32 cellular contexts compared by ENCODE assay signal in genomic region chr20:32641464-32641863, GRCh38. TPM values are rescaled to one million over a fixed set of nuclear protein-coding genes. Genes with fewer than 3 reads are reported as not detected.
"Had no signal": no experiment of that assay in that cellular context is flagged by ENCODE, and none has a peak within 500 bp of the region (broad histone marks: within the 10 kb centered on the region; RNA-seq: fewer than 3 reads in every experiment).

No MANE protein-coding gene starts in this region.

- H3K27ac Mint-ChIP-seq: endodermal cell had no signal

- H3K4me3 Mint-ChIP-seq: dendritic cell treated with granulocyte-macrophage colony-stimulating factor and Interleukin-4, amounts not matched to agents 40 ng/mL and 50 ng/mL, for 4 days; effector memory CD8-positive, alpha-beta T cell; endodermal cell had no signal

- H3K27me3 Mint-ChIP-seq: dendritic cell treated with granulocyte-macrophage colony-stimulating factor and Interleukin-4, amounts not matched to agents 40 ng/mL and 50 ng/mL, for 4 days; effector memory CD8-positive, alpha-beta T cell had no signal

- DNase-seq: colonic mucosa; cortex of kidney; dermis blood vessel endothelial cell; dorsolateral prefrontal cortex; effector CD8-positive, alpha-beta T cell; effector memory CD4-positive, alpha-beta T cell; effector memory CD8-positive, alpha-beta T cell; esophagus squamous epithelium; foreskin fibroblast; foreskin keratinocyte; foreskin melanocyte; gastrocnemius medialis; glutamatergic neuron; head of caudate nucleus; heart left ventricle; heart right ventricle; hippocampal formation had no signal

- H3K9me3 Mint-ChIP-seq: dendritic cell treated with granulocyte-macrophage colony-stimulating factor and Interleukin-4, amounts not matched to agents 40 ng/mL and 50 ng/mL, for 4 days; effector memory CD8-positive, alpha-beta T cell; endodermal cell had no signal

- H3K27me3 ChIP-seq: colonic mucosa, dorsolateral prefrontal cortex, esophagus squamous epithelium, gastrocnemius medialis, gastroesophageal sphincter, heart left ventricle, heart right ventricle had no signal

- H3K36me3 ChIP-seq: colonic mucosa, esophagus muscularis mucosa, esophagus squamous epithelium, gastrocnemius medialis, gastroesophageal sphincter, heart left ventricle, heart right ventricle had no signal

- ATAC-seq: effector memory CD8-positive, alpha-beta T cell; esophagus mucosa; foreskin keratinocyte; gastrocnemius medialis; gastroesophageal sphincter; heart left ventricle had no signal

- H3K9me3 ChIP-seq: colonic mucosa, esophagus muscularis mucosa, esophagus squamous epithelium, gastrocnemius medialis, gastroesophageal sphincter, heart left ventricle, heart right ventricle had no signal

- H3K4me3 ChIP-seq: colonic mucosa, coronary artery, dorsolateral prefrontal cortex, esophagus muscularis mucosa, esophagus squamous epithelium, gastrocnemius medialis, gastroesophageal sphincter, heart left ventricle, heart right ventricle had no signal

- H3K4me1 ChIP-seq: colonic mucosa, esophagus squamous epithelium, gastrocnemius medialis had no signal

- H3K27ac ChIP-seq: colonic mucosa, coronary artery, dorsolateral prefrontal cortex, epithelial cell of prostate, esophagus muscularis mucosa, esophagus squamous epithelium, foreskin keratinocyte, gastrocnemius medialis, gastroesophageal sphincter, heart left ventricle, heart right ventricle had no signal

- FAIRE-seq: colon, endometrium, endothelial cell of umbilical vein, frontal cortex had no signal

RNA-seq across cellular contexts. Expression of gene C20orf203, which starts 32.3 kb away (rescaled TPM):
- total RNA-seq: colonic mucosa, dermis blood vessel endothelial cell, dermis microvascular lymphatic vessel endothelial cell, endothelial cell of umbilical vein, epithelial cell of proximal tubule, esophagus mucosa, esophagus squamous epithelium, fibroblast of villous mesenchyme, foreskin keratinocyte, gastrocnemius medialis, glomerular endothelial cell had no signal
- polyA plus RNA-seq: endothelial cell of umbilical vein, foreskin keratinocyte, heart left ventricle had no signal
